33 cellular contexts compared by ENCODE assay signal in the genomic region with DNA sequence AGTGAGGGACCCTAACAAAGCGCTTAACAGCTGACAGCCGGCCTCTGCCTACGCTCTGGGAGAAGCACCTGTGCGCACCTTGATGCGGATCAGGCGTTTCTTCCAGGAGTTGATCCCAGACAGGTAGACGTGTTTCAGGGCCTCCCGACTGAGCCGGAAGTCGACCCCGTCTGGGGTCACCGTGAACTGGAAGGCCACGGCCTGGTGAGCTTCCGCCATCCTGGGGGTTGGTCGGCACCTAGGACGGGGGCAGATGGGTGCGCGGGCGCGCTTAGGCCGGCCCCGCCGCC. TPM values are rescaled to one million over a fixed set of nuclear protein-coding genes. Genes with fewer than 3 reads are reported as not detected.
DNase-seq lines count a peak whose midpoint lies in the region; ATAC-seq, FAIRE-seq and TF ChIP-seq lines count a peak whose summit lies in the region.
"Had no signal": no experiment of that assay in that cellular context is flagged by ENCODE, and none has a peak within 500 bp of the region (broad histone marks: within the 10 kb centered on the region; RNA-seq: fewer than 3 reads in every experiment).

No MANE protein-coding gene starts in this region.

- peaks cover 17% of the 10 kb centered on the region for H3K4me1 Mint-ChIP-seq in activated naive CD8-positive, alpha-beta T cell (ENCODE audit: low read depth)
- H3K4me1 Mint-ChIP-seq in activated naive CD8-positive, alpha-beta T cell treated with anti-CD3 and anti-CD28 coated beads, Interleukin-2, amount 50 U/mL, for 24 hours, result peaks cover 23% of the 10 kb centered on the region
- no peaks in the 10 kb centered on the region for H3K4me1 Mint-ChIP-seq in Calu3 (ENCODE audit: low read depth, unreplicated experiment)

- no peaks in the 10 kb centered on the region for H3K27me3 Mint-ChIP-seq in activated naive CD8-positive, alpha-beta T cell
- no peaks in the 10 kb centered on the region for H3K27me3 Mint-ChIP-seq in activated naive CD8-positive, alpha-beta T cell treated with anti-CD3 and anti-CD28 coated beads, Interleukin-2, amount 50 U/mL, for 24 hours
- H3K27me3 Mint-ChIP-seq in Calu3 (ENCODE audit: unreplicated experiment), result no peaks in the 10 kb centered on the region
- H3K27me3 Mint-ChIP-seq: activated CD8-positive, alpha-beta memory T cell treated with anti-CD3 and anti-CD28 coated beads, Interleukin-2, amount 10 ng/mL, durations not matched to agents 7 days and 5 days had no signal

- H3K9me3 ChIP-seq in GM12878 (replicated peaks; ENCODE audit: control insufficient read depth, insufficient read depth, low read length) (no peaks in the 10 kb centered on the region), psoas muscle (no peaks in the 10 kb centered on the region), OCI-LY7 (ENCODE audit: low read length) (no peaks in the 10 kb centered on the region)
- H3K9me3 ChIP-seq: Caco-2, colonic mucosa, SJCRH30 had no signal

- peak; percentile 12; the same call in 1 of the 2 replicates for TF ChIP-seq POLR2A in GM12878 (IDR thresholded peaks at IDR 0.05; ENCODE audit: low read depth, low read length)

- peak overlapping the region; percentile 60 for H3K9ac ChIP-seq in GM12878 (ENCODE audit: control insufficient read depth, insufficient read depth, low read length)

- no peaks in the 10 kb centered on the region for H3K36me3 Mint-ChIP-seq in activated naive CD8-positive, alpha-beta T cell
- peaks cover 5% of the 10 kb centered on the region for H3K36me3 Mint-ChIP-seq in activated naive CD8-positive, alpha-beta T cell treated with anti-CD3 and anti-CD28 coated beads, Interleukin-2, amount 50 U/mL, for 24 hours (ENCODE audit: low read depth)
- peaks cover 74% of the 10 kb centered on the region for H3K36me3 Mint-ChIP-seq in Calu3 (ENCODE audit: insufficient read depth, unreplicated experiment)

- in situ Hi-C loops in GM12878 (cut with MboI), result no loop called here

- no peak overlapping the region for H3K27ac Mint-ChIP-seq in activated naive CD8-positive, alpha-beta T cell
- no peak overlapping the region for H3K27ac Mint-ChIP-seq in activated naive CD8-positive, alpha-beta T cell treated with anti-CD3 and anti-CD28 coated beads, Interleukin-2, amount 50 U/mL, for 24 hours
- peak overlapping the region; percentile 34 for H3K27ac Mint-ChIP-seq in Calu3 (ENCODE audit: unreplicated experiment)
- H3K27ac Mint-ChIP-seq: activated CD8-positive, alpha-beta memory T cell treated with anti-CD3 and anti-CD28 coated beads, Interleukin-2, amount 10 ng/mL, durations not matched to agents 7 days and 5 days had no signal

- H3K4me1 ChIP-seq in GM12878 (ENCODE audit: control insufficient read depth, insufficient read depth, low read length), result peaks cover 15% of the 10 kb centered on the region
- H3K4me1 ChIP-seq in psoas muscle, result peaks cover 30% of the 10 kb centered on the region
- H3K4me1 ChIP-seq in OCI-LY7 (ENCODE audit: insufficient read depth, low read length, poor library complexity, severe bottlenecking), result peaks cover 10% of the 10 kb centered on the region

- H3K27me3 ChIP-seq in GM12878 (replicated peaks in 1 of 2; ENCODE audit: control insufficient read depth in 2 of 2, insufficient read depth in 2 of 2, low read length in 1 of 2) (no peaks in the 10 kb centered on the region), psoas muscle (ENCODE audit: insufficient read depth in 3 of 3, low read length in 2 of 3) (no peaks in the 10 kb centered on the region)
- H3K27me3 ChIP-seq: colonic mucosa, SJCRH30 had no signal

- TF ChIP-seq EP300 in GM12878 (IDR thresholded peaks at IDR 0.05; ENCODE audit: borderline replicate concordance in 1 of 2, control insufficient read depth in 1 of 2, low read depth in 2 of 2, low read length in 2 of 2), result no peak

- no peaks in the 10 kb centered on the region for H3K9me3 Mint-ChIP-seq in activated naive CD8-positive, alpha-beta T cell (ENCODE audit: low read depth)
- H3K9me3 Mint-ChIP-seq in activated naive CD8-positive, alpha-beta T cell treated with anti-CD3 and anti-CD28 coated beads, Interleukin-2, amount 50 U/mL, for 24 hours, result no peaks in the 10 kb centered on the region
- no peaks in the 10 kb centered on the region for H3K9me3 Mint-ChIP-seq in Calu3 (ENCODE audit: low read depth, unreplicated experiment)

- RAD21 ChIA-PET in GM12878 (lab: Charles Lee; ENCODE audit: unreplicated experiment), result no interaction called here

- DNase-seq in activated naive CD8-positive, alpha-beta T cell treated with anti-CD3 and anti-CD28 coated beads, Interleukin-2, amount 50 U/mL, for 24 hours, result no peak
- DNase-seq in Calu3 (no peak), GM12878 (ENCODE audit: low read depth, low spot score) (no peak), psoas muscle (no peak), GDM1 (lab: John Stamatoyannopoulos, UW) (no peak), OCI-LY7 (ENCODE audit: low spot score) (no peak)
- DNase-seq: activated CD4-positive, alpha-beta T cell treated with anti-CD3 and anti-CD28 coated beads for 1 hour; activated CD8-positive, alpha-beta memory T cell treated with anti-CD3 and anti-CD28 coated beads, Interleukin-2, amount 10 ng/mL, durations not matched to agents 7 days and 5 days; activated naive CD4-positive, alpha-beta T cell; activated T-cell treated with anti-CD3 and anti-CD28 coated beads, Interleukin-2, amount 50 U/mL, for 48 hours; anterior cingulate cortex; Caco-2; colonic mucosa; DND-41; effector memory CD4-positive, alpha-beta T cell; erythroblast; NCI-H1105; NCI-H1930; NCI-H526 treated with DMSO at 0.1 percent for 48 hours; SJCRH30; small intestine; stimulated activated CD4-positive, alpha-beta T cell treated with anti-CD3 and anti-CD28 coated beads, Interleukin-1b, Interleukin-23, amount 100 ng/mL, for 48 hours; stimulated activated CD8-positive, alpha-beta memory T cell treated with anti-CD3 and anti-CD28 coated beads, Interleukin-4, amount 100 ng/mL, for 48 hours; trophoblast cell had no signal

- H3K4me3 ChIP-seq in GM12878 (no peak overlapping the region), psoas muscle (peak overlapping the region; percentile 72), OCI-LY7 (ENCODE audit: low read depth, low read length, poor library complexity, severe bottlenecking) (no peak overlapping the region)
- H3K4me3 ChIP-seq: colonic mucosa, K562, SJCRH30 had no signal

- H3K9me2 ChIP-seq in OCI-LY7 (ENCODE audit: insufficient read depth, low read length), result no peaks in the 10 kb centered on the region

- no peak for TF ChIP-seq RAD21 in GM12878 (IDR thresholded peaks at IDR 0.05; ENCODE audit: insufficient read depth, low read depth, low read length)

- intact Hi-C loops in Calu3 (cut with micrococcal nuclease; ENCODE audit: unreplicated experiment), result no loop called here
- intact Hi-C loops in GM12878 (cut with micrococcal nuclease; ENCODE audit: unreplicated experiment), result no loop called here
- intact Hi-C loops in psoas muscle (cut with DNase I), result loop anchor here (5.0 kb wide), 2 partner anchors 45 to 70 kb away; a partner anchor contains a TSS
- intact Hi-C loops in OCI-LY7 (cut with micrococcal nuclease; ENCODE audit: unreplicated experiment), result no loop called here

- WGBS in GM12878 (ENCODE audit: insufficient coverage, insufficient replicate concordance, low lambda C conversion rate, missing lambda C conversion rate), result 46% methylated on average over 15 of the region's 23 CpGs
- WGBS in psoas muscle, 3 donors, result 31 to 35% (median 35%) methylated on average over 19 to 23 of the region's 23 CpGs

- peaks cover 4 to 8% of the 10 kb centered on the region in 2 experiments; a peak in 3 of 4 replicates for H3K36me3 ChIP-seq in GM12878 (ENCODE audit: control insufficient read depth in 2 of 2, insufficient read depth in 2 of 2, low read length in 1 of 2)
- peaks cover 0 to 54% of the 10 kb centered on the region in 2 donors for H3K36me3 ChIP-seq in psoas muscle (ENCODE audit: insufficient read depth in 1 of 2, low read depth in 1 of 2)
- peaks cover 84% of the 10 kb centered on the region for H3K36me3 ChIP-seq in OCI-LY7 (ENCODE audit: insufficient read depth, low read length)
- H3K36me3 ChIP-seq: colonic mucosa, SJCRH30 had no signal

- TF ChIP-seq CTCF in Calu3 (IDR thresholded peaks at IDR 0.05; ENCODE audit: unreplicated experiment) (no peak), GM12878 (IDR thresholded peaks at IDR 0.05 in 2 of 3, conservative IDR thresholded peaks at IDR 0.05 in 1 of 3; ENCODE audit: control insufficient read depth in 2 of 3, extremely low read depth in 1 of 3, insufficient read depth in 1 of 3, low read depth in 3 of 3, low read length in 3 of 3) (no peak), psoas muscle (IDR thresholded peaks at IDR 0.05) (no peak), OCI-LY7 (conservative IDR thresholded peaks at IDR 0.05; ENCODE audit: low read length) (no peak)

- POLR2A ChIA-PET in GM12878 (lab: Charles Lee), result no interaction called here
- POLR2A ChIA-PET in OCI-LY7 (lab: Charles Lee), result no interaction called here

- BruUV-seq in Calu3 (replicated peaks; lab: Mats Ljungman, UMichigan) (no TSS peak), GM12878 (replicated peaks; lab: Mats Ljungman, UMichigan) (no TSS peak), OCI-LY7 (replicated peaks; lab: Mats Ljungman, UMichigan) (no TSS peak)

- H3K79me2 ChIP-seq in GM12878 (ENCODE audit: control insufficient read depth, insufficient read depth, low read length), result peaks cover 13% of the 10 kb centered on the region
- H3K79me2 ChIP-seq in OCI-LY7 (ENCODE audit: insufficient read depth, low read depth, low read length), result peaks cover 12% of the 10 kb centered on the region

- no peaks in the 10 kb centered on the region for H4K20me1 ChIP-seq in GM12878 (ENCODE audit: control insufficient read depth, insufficient read depth)
- H4K20me1 ChIP-seq in OCI-LY7 (ENCODE audit: insufficient read depth, low read length), result 0 out of 2 replicates have a peak, but pooled peaks cover 7% of the 10 kb centered on the region

- H3K4me2 ChIP-seq in GM12878 (ENCODE audit: control insufficient read depth, insufficient read depth) (0 out of 2 replicates have a peak overlapping the region, but pooled peaks have one; percentile 42), OCI-LY7 (ENCODE audit: low read length) (no peak overlapping the region)

- SMC1A ChIA-PET in GM12878 (lab: Charles Lee; ENCODE audit: uncharacterized antibody, unreplicated experiment), result no interaction called here

- ATAC-seq in activated naive CD8-positive, alpha-beta T cell treated with anti-CD3 and anti-CD28 coated beads, Interleukin-2, amount 50 U/mL, for 24 hours, result no peak
- ATAC-seq in GM12878, result no peak
- ATAC-seq in psoas muscle, result no peak
- no peak for ATAC-seq in GM19035 (IDR thresholded peaks at IDR 0.05; ENCODE audit: unreplicated experiment)
- ATAC-seq: activated CD8-positive, alpha-beta memory T cell treated with anti-CD3 and anti-CD28 coated beads, Interleukin-2, amount 10 ng/mL, durations not matched to agents 7 days and 5 days; HCT116; K562; Panc1 had no signal

- H3K4me3 Mint-ChIP-seq in activated naive CD8-positive, alpha-beta T cell, result peak overlapping the region; percentile 17
- no peak overlapping the region for H3K4me3 Mint-ChIP-seq in activated naive CD8-positive, alpha-beta T cell treated with anti-CD3 and anti-CD28 coated beads, Interleukin-2, amount 50 U/mL, for 24 hours
- H3K4me3 Mint-ChIP-seq in Calu3 (ENCODE audit: low read depth, unreplicated experiment), result no peak overlapping the region
- H3K4me3 Mint-ChIP-seq: activated CD8-positive, alpha-beta memory T cell treated with anti-CD3 and anti-CD28 coated beads, Interleukin-2, amount 10 ng/mL, durations not matched to agents 7 days and 5 days had no signal

- no peak overlapping the region; the same call in 1 of the 2 replicates for H3K27ac ChIP-seq in GM12878 (ENCODE audit: control insufficient read depth, insufficient read depth)
- H3K27ac ChIP-seq in psoas muscle, result peak overlapping the region; percentile 89
- H3K27ac ChIP-seq in OCI-LY7 (ENCODE audit: low read depth, low read length, poor library complexity, severe bottlenecking), result no peak overlapping the region
- H3K27ac ChIP-seq: colonic mucosa, SJCRH30 had no signal

- CTCF ChIA-PET in Calu3 (lab: Charles Lee) (interaction anchor here (0.6 kb wide), 1 partner anchor 13 kb away, joined by 3 read pairs; no protein-coding TSS in a partner anchor), GM12878 (lab: Yijun Ruan, JAX) (interaction anchor here (0.8 kb wide), 1 partner anchor 30 kb away, joined by 3 read pairs; no protein-coding TSS in a partner anchor), OCI-LY7 (lab: Charles Lee; ENCODE audit: unreplicated experiment) (no interaction called here)

- no peak for FAIRE-seq in GM12878 (lab: Jason Lieb, UNC)
- FAIRE-seq: K562, small intestine had no signal

- H2AFZ ChIP-seq in GM12878 (ENCODE audit: control insufficient read depth, low read depth, low read length) (no peak overlapping the region; the same call in 1 of the 2 replicates), OCI-LY7 (ENCODE audit: low read length) (no peak overlapping the region)

RNA-seq across cellular contexts. Expression of a gene that starts 0.6 kb away (rescaled TPM):
- 72.6 and 77.0 TPM in 2 replicates for total RNA-seq in Calu3 (2022)
- 75.2 and 82.7 TPM in 2 replicates for total RNA-seq in GM12878 (2013; cell fraction: nucleolus; rRNA removed)
- total RNA-seq in GM12878 (2014; rRNA removed), result 28.3 and 28.9 TPM in 2 replicates
- 12.0 and 13.6 TPM in 2 replicates for total RNA-seq in GM12878 (2014; rRNA removed; fragmentation: Illumina TruSeq; extraction: Trizol)
- total RNA-seq in GM12878 (2021), result 37.0 and 40.8 TPM in 2 replicates
- 29.0 TPM for polyA plus RNA-seq in GM12878 (2011; ENCODE audit: low read depth)
- 26.0 and 36.2 TPM in 2 replicates for polyA plus RNA-seq in GM12878 (2011; rRNA removed)
- 30.5 and 42.8 TPM in 2 replicates for polyA plus RNA-seq in GM12878 (2011; cell fraction: cytosol; rRNA removed)
- 387 and 439 TPM in 2 replicates for polyA plus RNA-seq in GM12878 (2011; cell fraction: nucleus; rRNA removed)
- 44.1 and 46.1 TPM in 2 replicates for polyA plus RNA-seq in GM12878 (2012)
- polyA plus RNA-seq in GM12878 (2014; fragmentation: Illumina TruSeq; extraction: Trizol), result 21.0 and 24.5 TPM in 2 replicates
- polyA plus RNA-seq in GM12878 (2014; fragmentation: Nextera tagmentation; extraction: Ambion mirVana), result 1 to 10 TPM; 3.5 to 5.7 TPM
- 51.1 and 54.0 TPM in 2 replicates for polyA plus RNA-seq in GM12878 (2014; rRNA removed)
- polyA plus RNA-seq in GM12878 (2016; fragmentation: Nextera tagmentation; extraction: Ambion mirVana), result 10 to 100 TPM; 11.5 to 19.0 TPM
- polyA minus RNA-seq in GM12878 (2011; rRNA and poly(A)+ RNA removed), result 9.7 and 19.9 TPM in 2 replicates
- 3.0 and 5.3 TPM in 2 replicates for polyA minus RNA-seq in GM12878 (2011; cell fraction: cytosol; rRNA and poly(A)+ RNA removed)
- 29.0 and 38.0 TPM in 2 replicates for polyA minus RNA-seq in GM12878 (2011; cell fraction: nucleus; rRNA and poly(A)+ RNA removed)
- total RNA-seq in psoas muscle, result 100 to 1,000 TPM in 3 of 4 donors, 10 to 100 TPM in 1; 75.8 to 144 (median 139) TPM
- polyA plus RNA-seq in psoas muscle, result 10 to 100 TPM; 57.4 to 87.6 (median 70.8) TPM
- 92.6 and 101 TPM in 2 replicates for total RNA-seq in OCI-LY7 (2014; rRNA removed; shearing (Covaris generic))
- 138 and 162 TPM in 2 replicates for total RNA-seq in OCI-LY7 (2022)

RNA-seq across cellular contexts. Expression of a gene that starts 5.0 kb away (rescaled TPM):
- total RNA-seq in Calu3 (2022), result 80.9 and 83.2 TPM in 2 replicates
- 97.2 and 101 TPM in 2 replicates for total RNA-seq in GM12878 (2013; cell fraction: nucleolus; rRNA removed)
- 53.5 and 58.4 TPM in 2 replicates for total RNA-seq in GM12878 (2014; rRNA removed)
- total RNA-seq in GM12878 (2014; rRNA removed; fragmentation: Illumina TruSeq; extraction: Trizol), result 36.4 and 37.9 TPM in 2 replicates
- 57.5 and 62.4 TPM in 2 replicates for total RNA-seq in GM12878 (2021)
- 44.0 TPM for polyA plus RNA-seq in GM12878 (2011; ENCODE audit: low read depth)
- polyA plus RNA-seq in GM12878 (2011; rRNA removed), result 46.7 and 56.3 TPM in 2 replicates
- polyA plus RNA-seq in GM12878 (2011; cell fraction: cytosol; rRNA removed), result 45.3 and 53.9 TPM in 2 replicates
- polyA plus RNA-seq in GM12878 (2011; cell fraction: nucleus; rRNA removed), result 254 and 292 TPM in 2 replicates
- 62.2 and 66.5 TPM in 2 replicates for polyA plus RNA-seq in GM12878 (2012)
- 59.5 and 67.9 TPM in 2 replicates for polyA plus RNA-seq in GM12878 (2014; fragmentation: Illumina TruSeq; extraction: Trizol)
- polyA plus RNA-seq in GM12878 (2014; fragmentation: Nextera tagmentation; extraction: Ambion mirVana), result 10 to 100 TPM in 1 of 2 experiments, 1 to 10 TPM in 1; 10.0 to 20.6 TPM
- polyA plus RNA-seq in GM12878 (2014; rRNA removed), result 85.9 and 93.9 TPM in 2 replicates
- polyA plus RNA-seq in GM12878 (2016; fragmentation: Nextera tagmentation; extraction: Ambion mirVana), result 10 to 100 TPM; 39.0 to 57.6 TPM
- 11.6 and 22.6 TPM in 2 replicates for polyA minus RNA-seq in GM12878 (2011; rRNA and poly(A)+ RNA removed)
- 8.3 and 11.9 TPM in 2 replicates for polyA minus RNA-seq in GM12878 (2011; cell fraction: cytosol; rRNA and poly(A)+ RNA removed)
- 30.1 and 48.3 TPM in 2 replicates for polyA minus RNA-seq in GM12878 (2011; cell fraction: nucleus; rRNA and poly(A)+ RNA removed)
- 10 to 100 TPM; 11.5 to 25.2 (median 16.3) TPM for total RNA-seq in psoas muscle
- polyA plus RNA-seq in psoas muscle, result 10 to 100 TPM; 13.1 to 14.3 (median 13.6) TPM
- total RNA-seq in OCI-LY7 (2014; rRNA removed; shearing (Covaris generic)), result 83.8 and 85.8 TPM in 2 replicates
- 100 and 110 TPM in 2 replicates for total RNA-seq in OCI-LY7 (2022)

RNA-seq across cellular contexts. Expression of a gene that starts 14.9 kb away (rescaled TPM):
- total RNA-seq in Calu3 (2022) (not detected in 2 replicates), GM12878 (2014; rRNA removed) (not detected in 2 replicates), GM12878 (2014; rRNA removed; fragmentation: Illumina TruSeq; extraction: Trizol) (0.76 TPM in 1 of 2 replicates, not detected in the other), GM12878 (2021) (not detected in 2 replicates), psoas muscle (not detected), OCI-LY7 (2022) (not detected in 2 replicates)
- not detected in 2 replicates for total RNA-seq in GM12878 (2013; cell fraction: nucleolus; rRNA removed)
- not detected for polyA plus RNA-seq in GM12878 (2011; ENCODE audit: low read depth)
- polyA plus RNA-seq in GM12878 (2011; rRNA removed) (0.79 and 1.1 TPM in 2 replicates), GM12878 (2014; fragmentation: Illumina TruSeq; extraction: Trizol) (0.38 TPM in 1 of 2 replicates, not detected in the other), GM12878 (2014; fragmentation: Nextera tagmentation; extraction: Ambion mirVana) (under 1 TPM; 0.76 to 0.91 TPM), GM12878 (2014; rRNA removed) (not detected in 2 replicates), GM12878 (2016; fragmentation: Nextera tagmentation; extraction: Ambion mirVana) (under 1 TPM in 1 of 2 experiments, not detected in 1; 0.43 TPM), psoas muscle (not detected)
- 0.64 TPM in 2 replicates for polyA plus RNA-seq in GM12878 (2011; cell fraction: cytosol; rRNA removed)
- polyA plus RNA-seq in GM12878 (2011; cell fraction: nucleus; rRNA removed), result not detected in 2 replicates
- 1.6 and 1.8 TPM in 2 replicates for polyA plus RNA-seq in GM12878 (2012)
- not detected in 2 replicates for polyA minus RNA-seq in GM12878 (2011; rRNA and poly(A)+ RNA removed)
- polyA minus RNA-seq in GM12878 (2011; cell fraction: cytosol; rRNA and poly(A)+ RNA removed), result not detected in 2 replicates
- not detected in 2 replicates for polyA minus RNA-seq in GM12878 (2011; cell fraction: nucleus; rRNA and poly(A)+ RNA removed)
- not detected in 2 replicates for total RNA-seq in OCI-LY7 (2014; rRNA removed; shearing (Covaris generic))
- total RNA-seq: Caco-2, colonic mucosa, fibroblast of villous mesenchyme, K562, pulmonary artery endothelial cell, SJCRH30 had no signal
- polyA plus RNA-seq: BJ had no signal

RNA-seq across cellular contexts. Expression of a gene that starts 23.0 kb away (rescaled TPM):
- total RNA-seq in Calu3 (2022) (2.9 and 3.1 TPM in 2 replicates), GM12878 (2014; rRNA removed) (0.11 TPM in 2 replicates), GM12878 (2014; rRNA removed; fragmentation: Illumina TruSeq; extraction: Trizol) (0.04 and 0.05 TPM in 2 replicates), GM12878 (2021) (0.13 and 0.21 TPM in 2 replicates), psoas muscle (under 1 TPM; 0.12 to 0.34 (median 0.17) TPM), OCI-LY7 (2022) (1.5 and 2.2 TPM in 2 replicates)
- total RNA-seq in GM12878 (2013; cell fraction: nucleolus; rRNA removed), result 0.07 and 0.15 TPM in 2 replicates
- 0.08 TPM for polyA plus RNA-seq in GM12878 (2011; ENCODE audit: low read depth)
- polyA plus RNA-seq in GM12878 (2011; rRNA removed) (0.01 and 0.03 TPM in 2 replicates), GM12878 (2014; fragmentation: Illumina TruSeq; extraction: Trizol) (0.01 TPM in 1 of 2 replicates, not detected in the other), GM12878 (2014; fragmentation: Nextera tagmentation; extraction: Ambion mirVana) (not detected), GM12878 (2014; rRNA removed) (0.08 and 0.13 TPM in 2 replicates), GM12878 (2016; fragmentation: Nextera tagmentation; extraction: Ambion mirVana) (not detected), psoas muscle (under 1 TPM; 0.13 to 0.22 (median 0.15) TPM)
- 0.03 and 0.04 TPM in 2 replicates for polyA plus RNA-seq in GM12878 (2011; cell fraction: cytosol; rRNA removed)
- polyA plus RNA-seq in GM12878 (2011; cell fraction: nucleus; rRNA removed), result 0.13 and 0.25 TPM in 2 replicates
- 0.11 TPM in 2 replicates for polyA plus RNA-seq in GM12878 (2012)
- 0.05 TPM in 1 of 2 replicates, not detected in the other for polyA minus RNA-seq in GM12878 (2011; rRNA and poly(A)+ RNA removed)
- polyA minus RNA-seq in GM12878 (2011; cell fraction: cytosol; rRNA and poly(A)+ RNA removed), result not detected in 2 replicates
- 0.10 TPM in 1 of 2 replicates, not detected in the other for polyA minus RNA-seq in GM12878 (2011; cell fraction: nucleus; rRNA and poly(A)+ RNA removed)
- 0.54 and 0.62 TPM in 2 replicates for total RNA-seq in OCI-LY7 (2014; rRNA removed; shearing (Covaris generic))

RNA-seq across cellular contexts. Expression of a gene that starts 31.9 kb away (rescaled TPM):
- total RNA-seq in Calu3 (2022), result 1.6 and 3.0 TPM in 2 replicates
- total RNA-seq in GM12878 (2013; cell fraction: nucleolus; rRNA removed), result 2.3 and 2.6 TPM in 2 replicates
- 1.3 and 1.5 TPM in 2 replicates for total RNA-seq in GM12878 (2014; rRNA removed)
- 0.32 and 0.63 TPM in 2 replicates for total RNA-seq in GM12878 (2014; rRNA removed; fragmentation: Illumina TruSeq; extraction: Trizol)
- total RNA-seq in GM12878 (2021), result 1.1 and 1.7 TPM in 2 replicates
- 0.26 TPM for polyA plus RNA-seq in GM12878 (2011; ENCODE audit: low read depth)
- not detected in 2 replicates for polyA plus RNA-seq in GM12878 (2011; rRNA removed)
- 0.01 and 0.03 TPM in 2 replicates for polyA plus RNA-seq in GM12878 (2011; cell fraction: cytosol; rRNA removed)
- polyA plus RNA-seq in GM12878 (2011; cell fraction: nucleus; rRNA removed), result 0.03 and 0.04 TPM in 2 replicates
- polyA plus RNA-seq in GM12878 (2012), result 1.5 and 1.9 TPM in 2 replicates
- 0.59 and 0.65 TPM in 2 replicates for polyA plus RNA-seq in GM12878 (2014; fragmentation: Illumina TruSeq; extraction: Trizol)
- under 1 TPM in 1 of 2 experiments, not detected in 1; 0.05 TPM for polyA plus RNA-seq in GM12878 (2014; fragmentation: Nextera tagmentation; extraction: Ambion mirVana)
- 1.8 and 2.2 TPM in 2 replicates for polyA plus RNA-seq in GM12878 (2014; rRNA removed)
- 1 to 10 TPM in 1 of 2 experiments, under 1 TPM in 1; 0.72 to 1.1 TPM for polyA plus RNA-seq in GM12878 (2016; fragmentation: Nextera tagmentation; extraction: Ambion mirVana)
- not detected in 2 replicates for polyA minus RNA-seq in GM12878 (2011; rRNA and poly(A)+ RNA removed)
- 0.31 TPM in 1 of 2 replicates, not detected in the other for polyA minus RNA-seq in GM12878 (2011; cell fraction: cytosol; rRNA and poly(A)+ RNA removed)
- 0.10 TPM in 1 of 2 replicates, not detected in the other for polyA minus RNA-seq in GM12878 (2011; cell fraction: nucleus; rRNA and poly(A)+ RNA removed)
- under 1 TPM in 1 of 4 donors, not detected in 3; 0.11 TPM for total RNA-seq in psoas muscle
- under 1 TPM in 2 of 3 donors, not detected in 1; 0.01 TPM for polyA plus RNA-seq in psoas muscle
- total RNA-seq in OCI-LY7 (2014; rRNA removed; shearing (Covaris generic)), result 0.08 and 0.25 TPM in 2 replicates
- 0.31 and 0.46 TPM in 2 replicates for total RNA-seq in OCI-LY7 (2022)
- total RNA-seq: fibroblast of villous mesenchyme, pulmonary artery endothelial cell, subcutaneous adipose tissue had no signal

Comparison
In these comparisons a context has a peak if more than half of its experiments do, and no peak if none do; other contexts are left out.
1. intact Hi-C loops: an anchor here in psoas muscle (5.0 kb wide); none called in Calu3, GM12878 and OCI-LY7.